Comparison of ENCODE assay signal across 1 cellular context in genomic region chr17:74776990-74777389, GRCh38.
TF ChIP-seq lines count a peak whose summit lies in the region.

No MANE protein-coding gene starts in this region.

TF ChIP-seq in GM23338, 12 proteins besides CTCF, POLR2A, EP300 and RAD21 (continued from another document):
- TF ChIP-seq REST (IDR thresholded peaks at IDR 0.05; ENCODE audit: unreplicated experiment): no peak
